In genomic region chr3:155282416-155283091, GRCh38 we compare ENCODE assay signal across 1 cellular context.
TF ChIP-seq lines count a peak whose summit lies in the region.

No MANE protein-coding gene starts in this region.

TF ChIP-seq in H1, 55 proteins besides CTCF, POLR2A, EP300 and RAD21:
- TF ChIP-seq JUND (IDR thresholded peaks at IDR 0.05; ENCODE audit: low read length) (no peak), EGR1 (IDR thresholded peaks at IDR 0.05; ENCODE audit: borderline replicate concordance, low read depth, low read length) (no peak), POLR2AphosphoS5 (IDR thresholded peaks at IDR 0.05; ENCODE audit: low read depth, low read length) (no peak), CHD1 (IDR thresholded peaks at IDR 0.05; ENCODE audit: low read depth, low read length) (no peak), HDAC6 (IDR thresholded peaks at IDR 0.05; ENCODE audit: low read depth, low read length) (no peak), NANOG (IDR thresholded peaks at IDR 0.05; ENCODE audit: insufficient read depth, low read depth, low read length, poor library complexity, severe bottlenecking) (no peak), CBX8 (IDR thresholded peaks at IDR 0.05; ENCODE audit: borderline replicate concordance, low read depth, low read length) (no peak)
- TF ChIP-seq, protein P1, sequence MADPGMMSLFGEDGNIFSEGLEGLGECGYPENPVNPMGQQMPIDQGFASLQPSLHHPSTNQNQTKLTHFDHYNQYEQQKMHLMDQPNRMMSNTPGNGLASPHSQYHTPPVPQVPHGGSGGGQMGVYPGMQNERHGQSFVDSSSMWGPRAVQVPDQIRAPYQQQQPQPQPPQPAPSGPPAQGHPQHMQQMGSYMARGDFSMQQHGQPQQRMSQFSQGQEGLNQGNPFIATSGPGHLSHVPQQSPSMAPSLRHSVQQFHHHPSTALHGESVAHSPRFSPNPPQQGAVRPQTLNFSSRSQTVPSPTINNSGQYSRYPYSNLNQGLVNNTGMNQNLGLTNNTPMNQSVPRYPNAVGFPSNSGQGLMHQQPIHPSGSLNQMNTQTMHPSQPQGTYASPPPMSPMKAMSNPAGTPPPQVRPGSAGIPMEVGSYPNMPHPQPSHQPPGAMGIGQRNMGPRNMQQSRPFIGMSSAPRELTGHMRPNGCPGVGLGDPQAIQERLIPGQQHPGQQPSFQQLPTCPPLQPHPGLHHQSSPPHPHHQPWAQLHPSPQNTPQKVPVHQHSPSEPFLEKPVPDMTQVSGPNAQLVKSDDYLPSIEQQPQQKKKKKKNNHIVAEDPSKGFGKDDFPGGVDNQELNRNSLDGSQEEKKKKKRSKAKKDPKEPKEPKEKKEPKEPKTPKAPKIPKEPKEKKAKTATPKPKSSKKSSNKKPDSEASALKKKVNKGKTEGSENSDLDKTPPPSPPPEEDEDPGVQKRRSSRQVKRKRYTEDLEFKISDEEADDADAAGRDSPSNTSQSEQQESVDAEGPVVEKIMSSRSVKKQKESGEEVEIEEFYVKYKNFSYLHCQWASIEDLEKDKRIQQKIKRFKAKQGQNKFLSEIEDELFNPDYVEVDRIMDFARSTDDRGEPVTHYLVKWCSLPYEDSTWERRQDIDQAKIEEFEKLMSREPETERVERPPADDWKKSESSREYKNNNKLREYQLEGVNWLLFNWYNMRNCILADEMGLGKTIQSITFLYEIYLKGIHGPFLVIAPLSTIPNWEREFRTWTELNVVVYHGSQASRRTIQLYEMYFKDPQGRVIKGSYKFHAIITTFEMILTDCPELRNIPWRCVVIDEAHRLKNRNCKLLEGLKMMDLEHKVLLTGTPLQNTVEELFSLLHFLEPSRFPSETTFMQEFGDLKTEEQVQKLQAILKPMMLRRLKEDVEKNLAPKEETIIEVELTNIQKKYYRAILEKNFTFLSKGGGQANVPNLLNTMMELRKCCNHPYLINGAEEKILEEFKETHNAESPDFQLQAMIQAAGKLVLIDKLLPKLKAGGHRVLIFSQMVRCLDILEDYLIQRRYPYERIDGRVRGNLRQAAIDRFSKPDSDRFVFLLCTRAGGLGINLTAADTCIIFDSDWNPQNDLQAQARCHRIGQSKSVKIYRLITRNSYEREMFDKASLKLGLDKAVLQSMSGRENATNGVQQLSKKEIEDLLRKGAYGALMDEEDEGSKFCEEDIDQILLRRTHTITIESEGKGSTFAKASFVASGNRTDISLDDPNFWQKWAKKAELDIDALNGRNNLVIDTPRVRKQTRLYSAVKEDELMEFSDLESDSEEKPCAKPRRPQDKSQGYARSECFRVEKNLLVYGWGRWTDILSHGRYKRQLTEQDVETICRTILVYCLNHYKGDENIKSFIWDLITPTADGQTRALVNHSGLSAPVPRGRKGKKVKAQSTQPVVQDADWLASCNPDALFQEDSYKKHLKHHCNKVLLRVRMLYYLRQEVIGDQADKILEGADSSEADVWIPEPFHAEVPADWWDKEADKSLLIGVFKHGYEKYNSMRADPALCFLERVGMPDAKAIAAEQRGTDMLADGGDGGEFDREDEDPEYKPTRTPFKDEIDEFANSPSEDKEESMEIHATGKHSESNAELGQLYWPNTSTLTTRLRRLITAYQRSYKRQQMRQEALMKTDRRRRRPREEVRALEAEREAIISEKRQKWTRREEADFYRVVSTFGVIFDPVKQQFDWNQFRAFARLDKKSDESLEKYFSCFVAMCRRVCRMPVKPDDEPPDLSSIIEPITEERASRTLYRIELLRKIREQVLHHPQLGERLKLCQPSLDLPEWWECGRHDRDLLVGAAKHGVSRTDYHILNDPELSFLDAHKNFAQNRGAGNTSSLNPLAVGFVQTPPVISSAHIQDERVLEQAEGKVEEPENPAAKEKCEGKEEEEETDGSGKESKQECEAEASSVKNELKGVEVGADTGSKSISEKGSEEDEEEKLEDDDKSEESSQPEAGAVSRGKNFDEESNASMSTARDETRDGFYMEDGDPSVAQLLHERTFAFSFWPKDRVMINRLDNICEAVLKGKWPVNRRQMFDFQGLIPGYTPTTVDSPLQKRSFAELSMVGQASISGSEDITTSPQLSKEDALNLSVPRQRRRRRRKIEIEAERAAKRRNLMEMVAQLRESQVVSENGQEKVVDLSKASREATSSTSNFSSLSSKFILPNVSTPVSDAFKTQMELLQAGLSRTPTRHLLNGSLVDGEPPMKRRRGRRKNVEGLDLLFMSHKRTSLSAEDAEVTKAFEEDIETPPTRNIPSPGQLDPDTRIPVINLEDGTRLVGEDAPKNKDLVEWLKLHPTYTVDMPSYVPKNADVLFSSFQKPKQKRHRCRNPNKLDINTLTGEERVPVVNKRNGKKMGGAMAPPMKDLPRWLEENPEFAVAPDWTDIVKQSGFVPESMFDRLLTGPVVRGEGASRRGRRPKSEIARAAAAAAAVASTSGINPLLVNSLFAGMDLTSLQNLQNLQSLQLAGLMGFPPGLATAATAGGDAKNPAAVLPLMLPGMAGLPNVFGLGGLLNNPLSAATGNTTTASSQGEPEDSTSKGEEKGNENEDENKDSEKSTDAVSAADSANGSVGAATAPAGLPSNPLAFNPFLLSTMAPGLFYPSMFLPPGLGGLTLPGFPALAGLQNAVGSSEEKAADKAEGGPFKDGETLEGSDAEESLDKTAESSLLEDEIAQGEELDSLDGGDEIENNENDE (IDR thresholded peaks at IDR 0.05; ENCODE audit: insufficient replicate concordance, low read length): no peak
